ENCODE assay signal across 8 cellular contexts in genomic region chr5:148831590-148832565, GRCh38. TPM values are rescaled to one million over a fixed set of nuclear protein-coding genes. Genes with fewer than 3 reads are reported as not detected.
DNase-seq lines count a peak whose midpoint lies in the region; ATAC-seq, FAIRE-seq and TF ChIP-seq lines count a peak whose summit lies in the region.

No MANE protein-coding gene starts in this region.

- TF ChIP-seq CTCF in upper lobe of left lung (IDR thresholded peaks at IDR 0.05) (no peak), esophagus muscularis mucosa (IDR thresholded peaks at IDR 0.05) (no peak)

- DNase-seq in stimulated activated naive CD8-positive, alpha-beta T cell treated with anti-CD3 and anti-CD28 coated beads, Interleukin-15, amount 100 ng/mL, for 72 hours = no peak
- peak in 1 of 2 donors; percentile 60 for DNase-seq in upper lobe of left lung
- DNase-seq in RCC 7860 (ENCODE audit: low spot score) = no peak
- DNase-seq in esophagus muscularis mucosa (ENCODE audit: extremely low spot score) = no peak
- no peak for DNase-seq in NCI-H82 treated with DMSO at 0.1 percent for 48 hours (lab: John Stamatoyannopoulos, UW; ENCODE audit: unreplicated experiment)

- H3K9ac ChIP-seq in duodenal mucosa (ENCODE audit: low read depth in 1 of 2, low read length in 2 of 2) = no peak overlapping the region

- no peak for FAIRE-seq in RCC 7860 (lab: Jason Lieb, UNC)

- no peak overlapping the region for H3K27ac Mint-ChIP-seq in stimulated activated naive CD8-positive, alpha-beta T cell treated with anti-CD3 and anti-CD28 coated beads, Interleukin-15, Interleukin-2, amounts not matched to agents 100 ng/mL and 50 ng/mL, for 24 hours
- no peak overlapping the region for H3K27ac Mint-ChIP-seq in stimulated activated naive CD8-positive, alpha-beta T cell treated with anti-CD3 and anti-CD28 coated beads, Interleukin-15, amount 100 ng/mL, for 72 hours

- H3K4me1 ChIP-seq in duodenal mucosa (ENCODE audit: control insufficient read depth in 1 of 2, insufficient read depth in 2 of 2, low read length in 2 of 2) (peaks cover 9 to 11% of the 10 kb centered on the region in 2 donors), upper lobe of left lung (peaks cover 40 to 79% (median 43%) of the 10 kb centered on the region in 4 donors), esophagus muscularis mucosa (peaks cover 17 to 66% (median 31%) of the 10 kb centered on the region in 4 donors)

- H3K36me3 ChIP-seq in duodenal mucosa (ENCODE audit: control insufficient read depth in 1 of 2, insufficient read depth in 2 of 2, low read length in 2 of 2) = no peaks in the 10 kb centered on the region
- H3K36me3 ChIP-seq in upper lobe of left lung = peaks cover 0 to 6% (median 0%) of the 10 kb centered on the region in 4 donors
- H3K36me3 ChIP-seq in esophagus muscularis mucosa = no peaks in the 10 kb centered on the region

- intact Hi-C loops in esophagus muscularis mucosa (cut with DNase I) = no loop called here

- H3K9me3 Mint-ChIP-seq in stimulated activated naive CD8-positive, alpha-beta T cell treated with anti-CD3 and anti-CD28 coated beads, Interleukin-15, Interleukin-2, amounts not matched to agents 100 ng/mL and 50 ng/mL, for 24 hours = no peaks in the 10 kb centered on the region
- no peaks in the 10 kb centered on the region for H3K9me3 Mint-ChIP-seq in stimulated activated naive CD8-positive, alpha-beta T cell treated with anti-CD3 and anti-CD28 coated beads, Interleukin-15, amount 100 ng/mL, for 72 hours

- ATAC-seq in stimulated activated naive CD8-positive, alpha-beta T cell treated with anti-CD3 and anti-CD28 coated beads, Interleukin-15, amount 100 ng/mL, for 72 hours = no peak
- ATAC-seq in HG03442 (IDR thresholded peaks at IDR 0.05; ENCODE audit: unreplicated experiment) (peak; percentile 87), upper lobe of left lung (ENCODE audit: low FRiP score in 2 of 2) (peak in 1 of 2 donors; percentile 67)

- peak overlapping the region; percentile 2 for H3K4me3 Mint-ChIP-seq in stimulated activated naive CD8-positive, alpha-beta T cell treated with anti-CD3 and anti-CD28 coated beads, Interleukin-15, Interleukin-2, amounts not matched to agents 100 ng/mL and 50 ng/mL, for 24 hours
- H3K4me3 Mint-ChIP-seq in stimulated activated naive CD8-positive, alpha-beta T cell treated with anti-CD3 and anti-CD28 coated beads, Interleukin-15, amount 100 ng/mL, for 72 hours = no peak overlapping the region

- H3K36me3 Mint-ChIP-seq in stimulated activated naive CD8-positive, alpha-beta T cell treated with anti-CD3 and anti-CD28 coated beads, Interleukin-15, Interleukin-2, amounts not matched to agents 100 ng/mL and 50 ng/mL, for 24 hours (ENCODE audit: low read depth) = no peaks in the 10 kb centered on the region

- H3K27me3 Mint-ChIP-seq in stimulated activated naive CD8-positive, alpha-beta T cell treated with anti-CD3 and anti-CD28 coated beads, Interleukin-15, Interleukin-2, amounts not matched to agents 100 ng/mL and 50 ng/mL, for 24 hours = no peaks in the 10 kb centered on the region
- H3K27me3 Mint-ChIP-seq in stimulated activated naive CD8-positive, alpha-beta T cell treated with anti-CD3 and anti-CD28 coated beads, Interleukin-15, amount 100 ng/mL, for 72 hours = peaks cover 10% of the 10 kb centered on the region

- WGBS in upper lobe of left lung, 2 donors = 27 to 38% methylated on average over 8 of the region's 8 CpGs
- 80% methylated on average over 8 of the region's 8 CpGs for WGBS in esophagus muscularis mucosa

- TF ChIP-seq POLR2A in upper lobe of left lung (IDR thresholded peaks at IDR 0.05) (peak in 1 of 4 donors; percentile 15), esophagus muscularis mucosa (IDR thresholded peaks at IDR 0.05; ENCODE audit: low read depth) (no peak)

- peaks cover 74% of the 10 kb centered on the region for H3K4me1 Mint-ChIP-seq in stimulated activated naive CD8-positive, alpha-beta T cell treated with anti-CD3 and anti-CD28 coated beads, Interleukin-15, Interleukin-2, amounts not matched to agents 100 ng/mL and 50 ng/mL, for 24 hours (ENCODE audit: low read depth)
- H3K4me1 Mint-ChIP-seq in stimulated activated naive CD8-positive, alpha-beta T cell treated with anti-CD3 and anti-CD28 coated beads, Interleukin-15, amount 100 ng/mL, for 72 hours = peaks cover 31% of the 10 kb centered on the region

- H3K4me3 ChIP-seq in duodenal mucosa (ENCODE audit: low read depth in 1 of 2, low read length in 2 of 2) (peak overlapping the region in 1 of 2 donors; percentile 36), upper lobe of left lung (peak overlapping the region; percentile 5 to 70 (median 58)), esophagus muscularis mucosa (peak overlapping the region in 2 of 4 donors; percentile 8 to 60)

- peak in 1 of 4 donors; percentile 48 for TF ChIP-seq EP300 in upper lobe of left lung (IDR thresholded peaks at IDR 0.05)
- no peak for TF ChIP-seq EP300 in esophagus muscularis mucosa (IDR thresholded peaks at IDR 0.05)

- H3K27me3 ChIP-seq in duodenal mucosa (ENCODE audit: control insufficient read depth in 1 of 2, insufficient read depth in 2 of 2, low read length in 2 of 2) (peaks cover 0 to under 1% of the 10 kb centered on the region in 2 donors), upper lobe of left lung (no peaks in the 10 kb centered on the region), esophagus muscularis mucosa (no peaks in the 10 kb centered on the region)

- H3K27ac ChIP-seq in duodenal mucosa (ENCODE audit: low read depth, low read length) (peak overlapping the region; percentile 17), upper lobe of left lung (peak overlapping the region; percentile 61 to 93 (median 70)), esophagus muscularis mucosa (replicated peaks in 1 of 4) (no peak overlapping the region)

- no peaks in the 10 kb centered on the region for H3K9me3 ChIP-seq in duodenal mucosa (ENCODE audit: control insufficient read depth in 1 of 2, low read length in 2 of 2)
- no peaks in the 10 kb centered on the region for H3K9me3 ChIP-seq in upper lobe of left lung
- no peaks in the 10 kb centered on the region for H3K9me3 ChIP-seq in esophagus muscularis mucosa

RNA-seq across cellular contexts. Expression of gene ADRB2, which starts 5.5 kb away (rescaled TPM):
- total RNA-seq in upper lobe of left lung = 10 to 100 TPM; 22.4 to 77.4 (median 34.2) TPM
- total RNA-seq in esophagus muscularis mucosa = 1 to 10 TPM; 4.2 to 6.1 (median 4.9) TPM

Comparison
In these comparisons a context has a peak if more than half of its experiments do, and no peak if none do; other contexts are left out.
1. H3K27ac ChIP-seq: peak in duodenal mucosa (single experiment) and upper lobe of left lung (4 of 4); none in esophagus muscularis mucosa (0 of 4).